ENCODE assay signal across 27 cellular contexts in the genomic region with DNA sequence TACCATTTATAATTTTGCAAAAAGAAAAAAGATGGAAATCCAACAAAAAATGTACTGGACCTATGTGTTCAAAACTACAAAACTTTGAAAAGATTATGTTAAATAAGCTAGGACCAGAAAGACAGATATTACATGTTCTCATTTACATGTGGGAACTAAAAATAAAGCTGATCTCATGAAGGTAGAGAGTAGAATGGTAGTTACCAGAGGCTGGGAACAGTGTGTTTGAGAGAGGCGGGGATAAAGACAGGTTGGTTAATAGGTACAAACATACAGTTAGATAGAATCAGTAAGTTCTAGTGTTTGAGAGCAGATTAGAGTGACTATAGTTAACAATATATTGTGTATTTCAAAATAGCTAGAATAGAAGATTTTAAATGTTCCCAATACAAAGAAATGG.
"Had no signal": no experiment of that assay in that cellular context is flagged by ENCODE, and none has a peak within 500 bp of the region (broad histone marks: within the 10 kb centered on the region; RNA-seq: fewer than 3 reads in every experiment).

No MANE protein-coding gene starts in this region.

- H3K9me3 ChIP-seq: heart left ventricle, pancreas, right atrium auricular region, right lobe of liver, suprapubic skin, thoracic aorta, tibial artery, upper lobe of right lung had no signal

- ATAC-seq: left cardiac atrium, left lobe of liver, natural killer cell, pancreas, right lobe of liver, upper lobe of right lung had no signal

- H3K27me3 ChIP-seq: heart left ventricle, hepatocyte, pancreas, right atrium auricular region, right lobe of liver, suprapubic skin, tibial artery, upper lobe of right lung had no signal

- FAIRE-seq: urothelium cell line had no signal

- H3K4me2 ChIP-seq: hepatocyte, smooth muscle cell had no signal

- H3K4me1 Mint-ChIP-seq: natural killer cell had no signal

- H2AFZ ChIP-seq: hepatocyte had no signal

- H3K36me3 ChIP-seq: thoracic aorta had no signal

- H3K27ac ChIP-seq: heart left ventricle, hepatocyte, pancreas, right atrium auricular region, right lobe of liver, suprapubic skin, thoracic aorta, tibial artery, upper lobe of right lung had no signal

- H3K4me3 ChIP-seq: heart left ventricle, hepatocyte, lung, pancreas, right atrium auricular region, right lobe of liver, smooth muscle cell, suprapubic skin, thoracic aorta, tibial artery, upper lobe of right lung had no signal

- DNase-seq: glutamatergic neuron; heart left ventricle; islet precursor cell; kidney glomerular epithelial cell; left cardiac atrium; mesendoderm; naive B cell; natural killer cell; nephron progenitor cell; pancreas; right lobe of liver; stimulated activated CD4-positive, alpha-beta T cell treated with anti-CD3 and anti-CD28 coated beads, Interleukin-1b, Interleukin-23, amount 100 ng/mL, for 48 hours; stimulated activated CD4-positive, alpha-beta T cell treated with anti-CD3 and anti-CD28 coated beads, Interleukin-4, amount 100 ng/mL, for 1 hour; stimulated activated naive CD4-positive, alpha-beta T cell; tibial artery; trophoblast cell; upper lobe of right lung had no signal

- H3K27me3 Mint-ChIP-seq: naive B cell; stimulated activated naive CD8-positive, alpha-beta T cell treated with anti-CD3 and anti-CD28 coated beads, Interleukin-15, Interleukin-2, amounts not matched to agents 100 ng/mL and 50 ng/mL, for 24 hours had no signal

- H3K4me1 ChIP-seq: pancreas, right lobe of liver, upper lobe of right lung had no signal

- H3K79me2 ChIP-seq: hepatocyte had no signal

- H3K27ac Mint-ChIP-seq: mesothelial cell of epicardium; naive B cell; natural killer cell; nephron progenitor cell; stimulated activated naive CD8-positive, alpha-beta T cell treated with anti-CD3 and anti-CD28 coated beads, Interleukin-15, Interleukin-2, amounts not matched to agents 100 ng/mL and 50 ng/mL, for 24 hours had no signal

- H3K4me3 Mint-ChIP-seq: mesothelial cell of epicardium; naive B cell; natural killer cell; nephron progenitor cell; stimulated activated naive CD8-positive, alpha-beta T cell treated with anti-CD3 and anti-CD28 coated beads, Interleukin-15, Interleukin-2, amounts not matched to agents 100 ng/mL and 50 ng/mL, for 24 hours had no signal

- H3K9me3 Mint-ChIP-seq: mesothelial cell of epicardium; naive B cell; natural killer cell; nephron progenitor cell; stimulated activated naive CD8-positive, alpha-beta T cell treated with anti-CD3 and anti-CD28 coated beads, Interleukin-15, Interleukin-2, amounts not matched to agents 100 ng/mL and 50 ng/mL, for 24 hours had no signal
